ENCODE assay signal across 1 cellular context in genomic region chr12:3315201-3315661, GRCh38.
TF ChIP-seq lines count a peak whose summit lies in the region.

No MANE protein-coding gene starts in this region.

TF ChIP-seq in SK-N-SH, 30 proteins besides CTCF, POLR2A, EP300 and RAD21 (continued from another document):
- TF ChIP-seq ZBTB33 (IDR thresholded peaks at IDR 0.05; ENCODE audit: borderline replicate concordance, low read depth) (no peak), FOXJ3 (CRISPR knock-in tag; IDR thresholded peaks at IDR 0.05) (no peak)
